ENCODE assay signal across 25 cellular contexts in genomic region chr21:34091032-34091431, GRCh38. TPM values are rescaled to one million over a fixed set of nuclear protein-coding genes. Genes with fewer than 3 reads are reported as not detected.
DNase-seq lines count a peak whose midpoint lies in the region; ATAC-seq and TF ChIP-seq lines count a peak whose summit lies in the region.
"Had no signal": no experiment of that assay in that cellular context is flagged by ENCODE, and none has a peak within 500 bp of the region (broad histone marks: within the 10 kb centered on the region; RNA-seq: fewer than 3 reads in every experiment).

No MANE protein-coding gene starts in this region.

- H3K4me3 Mint-ChIP-seq in CD4-positive, CD25-positive, alpha-beta regulatory T cell: peak overlapping the region in 2 of 4 donors; percentile 8 to 27
- no peak overlapping the region for H3K4me3 Mint-ChIP-seq in central memory CD8-positive, alpha-beta T cell
- H3K4me3 Mint-ChIP-seq: nephron had no signal

- peak overlapping the region; percentile 10 for H3K9ac ChIP-seq in Loucy (ENCODE audit: low read depth, low read length, poor library complexity, severe bottlenecking)

- DNase-seq in NCI-H748 (lab: John Stamatoyannopoulos, UW; ENCODE audit: unreplicated experiment) (peak; percentile 20), NCI-H748 treated with DMSO at 0.1 percent for 48 hours (lab: John Stamatoyannopoulos, UW) (no peak), hypothalamus (lab: John Stamatoyannopoulos, UW) (no peak), COLO829 (ENCODE audit: low spot score) (no peak), putamen (ENCODE audit: low spot score) (no peak)
- no peak for DNase-seq in CD4-positive, CD25-positive, alpha-beta regulatory T cell
- no peak for DNase-seq in central memory CD8-positive, alpha-beta T cell (ENCODE audit: low spot score in 2 of 2)
- DNase-seq: activated CD8-positive, alpha-beta memory T cell treated with anti-CD3 and anti-CD28 coated beads for 24 hours; activated T-cell treated with anti-CD3 and anti-CD28 coated beads for 4 hours; AML-193; amniotic stem cell; brain microvascular endothelial cell; CD4-positive, alpha-beta memory T cell; dorsolateral prefrontal cortex; foreskin melanocyte; midbrain; NCI-H1092 treated with DMSO at 0.1 percent for 48 hours; NCI-H524 treated with DMSO at 0.1 percent for 48 hours; SHP77 treated with DMSO at 0.1 percent for 48 hours; stimulated activated CD4-positive, alpha-beta T cell treated with anti-CD3 and anti-CD28 coated beads, Interleukin-4, amount 100 ng/mL, for 24 hours; T-helper 9 cell; tibial artery had no signal

- ATAC-seq in CD4-positive, CD25-positive, alpha-beta regulatory T cell (ENCODE audit: low read depth in 2 of 2): no peak
- ATAC-seq in central memory CD8-positive, alpha-beta T cell (replicated peaks; ENCODE audit: extremely low read depth, poor library complexity, severe bottlenecking): no peak

- peaks cover 95% of the 10 kb centered on the region for H4K20me1 ChIP-seq in Loucy (ENCODE audit: insufficient read depth, low read length, poor library complexity, severe bottlenecking)

- H3K4me2 ChIP-seq in Loucy (ENCODE audit: low read depth, low read length, poor library complexity, severe bottlenecking): peak overlapping the region; percentile 55

- no peaks in the 10 kb centered on the region for H3K9me3 ChIP-seq in CD4-positive, CD25-positive, alpha-beta regulatory T cell (ENCODE audit: control insufficient read depth in 2 of 2, low read length in 2 of 2)
- H3K9me3 ChIP-seq in Loucy (ENCODE audit: insufficient read depth, low read depth, low read length): no peaks in the 10 kb centered on the region
- H3K9me3 ChIP-seq: tibial artery had no signal

- H3K36me3 Mint-ChIP-seq in CD4-positive, CD25-positive, alpha-beta regulatory T cell: peaks cover 17% of the 10 kb centered on the region
- H3K36me3 Mint-ChIP-seq in central memory CD8-positive, alpha-beta T cell (ENCODE audit: insufficient read depth): peaks cover 11% of the 10 kb centered on the region

- H3K79me2 ChIP-seq in Loucy (ENCODE audit: insufficient read depth, low read length): peaks cover 98% of the 10 kb centered on the region

- H3K4me1 ChIP-seq in CD4-positive, CD25-positive, alpha-beta regulatory T cell (ENCODE audit: control insufficient read depth, insufficient read depth, low read length, poor library complexity, severe bottlenecking): peaks cover 57% of the 10 kb centered on the region
- peaks cover 72% of the 10 kb centered on the region for H3K4me1 ChIP-seq in Loucy (ENCODE audit: insufficient read depth, low read length, poor library complexity, severe bottlenecking)

- peaks cover 43 to 60% (median 48%) of the 10 kb centered on the region in 4 donors for H3K4me1 Mint-ChIP-seq in CD4-positive, CD25-positive, alpha-beta regulatory T cell
- H3K4me1 Mint-ChIP-seq in central memory CD8-positive, alpha-beta T cell: peaks cover 35% of the 10 kb centered on the region

- H3K36me3 ChIP-seq in CD4-positive, CD25-positive, alpha-beta regulatory T cell (ENCODE audit: control insufficient read depth, insufficient read depth, low read length): peaks cover 19% of the 10 kb centered on the region
- H3K36me3 ChIP-seq in Loucy (ENCODE audit: insufficient read depth, low read length): peaks cover 30% of the 10 kb centered on the region; the same call in 1 of the 2 replicates
- H3K36me3 ChIP-seq: brain microvascular endothelial cell had no signal

- H3K27me3 Mint-ChIP-seq in CD4-positive, CD25-positive, alpha-beta regulatory T cell: no peaks in the 10 kb centered on the region
- H3K27me3 Mint-ChIP-seq in central memory CD8-positive, alpha-beta T cell: no peaks in the 10 kb centered on the region
- H3K27me3 Mint-ChIP-seq: CD4-positive, alpha-beta memory T cell had no signal

- H3K27ac ChIP-seq in CD4-positive, CD25-positive, alpha-beta regulatory T cell (ENCODE audit: insufficient read depth, low read length, poor library complexity, severe bottlenecking): no peak overlapping the region
- H3K27ac ChIP-seq: brain microvascular endothelial cell, dorsolateral prefrontal cortex had no signal

- no peaks in the 10 kb centered on the region for H3K9me2 ChIP-seq in Loucy (replicated peaks; ENCODE audit: low read depth, low read length)

- H3K27me3 ChIP-seq in CD4-positive, CD25-positive, alpha-beta regulatory T cell (ENCODE audit: control insufficient read depth, insufficient read depth, low read length): no peaks in the 10 kb centered on the region
- H3K27me3 ChIP-seq in Loucy (ENCODE audit: insufficient read depth, low read length, poor library complexity, severe bottlenecking): no peaks in the 10 kb centered on the region
- H3K27me3 ChIP-seq: brain microvascular endothelial cell, dorsolateral prefrontal cortex, tibial artery had no signal

- H3K27ac Mint-ChIP-seq in CD4-positive, CD25-positive, alpha-beta regulatory T cell: peak overlapping the region in 2 of 3 donors; percentile 22 to 47
- H3K27ac Mint-ChIP-seq in central memory CD8-positive, alpha-beta T cell (ENCODE audit: low read depth): peak overlapping the region; percentile 45
- H3K27ac Mint-ChIP-seq: nephron had no signal

- H3K9me3 Mint-ChIP-seq in CD4-positive, CD25-positive, alpha-beta regulatory T cell: peaks cover 0 to under 1% (median 0%) of the 10 kb centered on the region in 7 donors
- H3K9me3 Mint-ChIP-seq in central memory CD8-positive, alpha-beta T cell: no peaks in the 10 kb centered on the region
- H3K9me3 Mint-ChIP-seq: CD4-positive, alpha-beta memory T cell; nephron had no signal

- H2AFZ ChIP-seq in Loucy (ENCODE audit: low read length): no peak overlapping the region

- H3K4me3 ChIP-seq in CD4-positive, CD25-positive, alpha-beta regulatory T cell (ENCODE audit: low read depth, low read length): no peak overlapping the region
- peak overlapping the region; percentile 5 for H3K4me3 ChIP-seq in Loucy (ENCODE audit: low read length, poor library complexity, severe bottlenecking)
- H3K4me3 ChIP-seq: dorsolateral prefrontal cortex, GM12878, tibial artery had no signal

- H3F3A ChIP-seq in Loucy (ENCODE audit: low read depth): peaks cover 4% of the 10 kb centered on the region; the same call in 1 of the 2 replicates

- no peak for TF ChIP-seq CTCF in Loucy (conservative IDR thresholded peaks at IDR 0.05; ENCODE audit: low read length)

RNA-seq across cellular contexts. Expression of gene MRPS6, which starts 17.7 kb away (rescaled TPM):
- total RNA-seq in CD4-positive, CD25-positive, alpha-beta regulatory T cell: 34.9 TPM
- 100 to 1,000 TPM; 160 to 203 (median 187) TPM for polyA plus RNA-seq in CD4-positive, CD25-positive, alpha-beta regulatory T cell

RNA-seq across cellular contexts. Expression of gene SLC5A3, which starts 17.7 kb away (rescaled TPM):
- total RNA-seq in CD4-positive, CD25-positive, alpha-beta regulatory T cell: 13.7 TPM
- 1 to 10 TPM; 1.0 to 2.4 (median 1.9) TPM for polyA plus RNA-seq in CD4-positive, CD25-positive, alpha-beta regulatory T cell
